13 cellular contexts compared by ENCODE assay signal in the genomic region with DNA sequence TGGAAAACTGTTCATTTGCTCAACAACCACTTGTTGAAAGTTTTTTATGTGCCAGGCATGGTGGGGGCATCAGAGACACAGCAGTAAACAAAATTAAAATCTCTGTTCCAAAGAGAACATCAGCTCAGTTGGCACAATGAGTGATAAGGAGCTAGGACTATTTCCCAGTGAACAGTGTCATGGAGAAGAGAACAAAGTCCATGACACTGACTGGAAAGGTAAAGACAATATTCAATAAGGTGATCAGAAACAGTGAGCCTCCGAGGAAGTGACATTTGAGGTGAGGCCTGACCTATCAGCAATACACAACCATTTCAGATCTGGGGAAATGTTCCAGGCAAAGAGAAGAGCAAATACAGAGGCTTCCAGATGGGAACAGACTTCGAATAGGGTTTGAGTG. TPM values are rescaled to one million over a fixed set of nuclear protein-coding genes. Genes with fewer than 3 reads are reported as not detected.
DNase-seq lines count a peak whose midpoint lies in the region; ATAC-seq lines count a peak whose summit lies in the region.
"Had no signal": no experiment of that assay in that cellular context is flagged by ENCODE, and none has a peak within 500 bp of the region (broad histone marks: within the 10 kb centered on the region; RNA-seq: fewer than 3 reads in every experiment).

No MANE protein-coding gene starts in this region.

- POLR2A ChIA-PET in activated CD4-positive, alpha-beta memory T cell treated with anti-CD3 and anti-CD28 coated beads for 36 hours (lab: Charles Lee): interaction anchor here (2.4 kb wide), 1 partner anchor 12 kb away, joined by 21 read pairs; no protein-coding TSS in a partner anchor

- no peak for DNase-seq in activated T-cell treated with anti-CD3 and anti-CD28 coated beads, Interleukin-2, amount 50 U/mL, for 72 hours
- DNase-seq in activated T-cell treated with anti-CD3 and anti-CD28 coated beads, Interleukin-2, amount 50 U/mL, for 4 hours: no peak
- DNase-seq in activated CD4-positive, alpha-beta memory T cell treated with anti-CD3 and anti-CD28 coated beads for 36 hours: no peak
- no peak for DNase-seq in left lobe of liver (ENCODE audit: low spot score)
- no peak for DNase-seq in stimulated activated naive B cell treated with anti-CD40 and anti-IgM and Interleukin-4, amounts not matched to agents 10 μg/mL and 1 μg/mL and 100 μg/mL, for 72 hours
- no peak for DNase-seq in CD1c-positive myeloid dendritic cell (ENCODE audit: extremely low spot score)
- no peak for DNase-seq in NCI-H146 treated with DMSO at 0.1 percent for 48 hours (lab: John Stamatoyannopoulos, UW; ENCODE audit: unreplicated experiment)
- DNase-seq: central memory CD4-positive, alpha-beta T cell; DMS79; hippocampal formation; left ventricle myocardium superior; NCI-H1417 treated with DMSO at 0.1 percent for 48 hours had no signal

- no peaks in the 10 kb centered on the region for H3K9me3 Mint-ChIP-seq in activated T-cell treated with anti-CD3 and anti-CD28 coated beads, Interleukin-2, amount 50 U/mL, for 72 hours
- no peaks in the 10 kb centered on the region for H3K9me3 Mint-ChIP-seq in activated T-cell treated with anti-CD3 and anti-CD28 coated beads, Interleukin-2, amount 50 U/mL, for 4 hours
- no peaks in the 10 kb centered on the region for H3K9me3 Mint-ChIP-seq in activated CD4-positive, alpha-beta memory T cell treated with anti-CD3 and anti-CD28 coated beads for 36 hours
- no peaks in the 10 kb centered on the region for H3K9me3 Mint-ChIP-seq in stimulated activated naive B cell treated with anti-CD40 and anti-IgM and Interleukin-4, amounts not matched to agents 10 μg/mL and 1 μg/mL and 100 μg/mL, for 72 hours

- peaks cover 6 to 12% of the 10 kb centered on the region in 2 donors for H3K36me3 Mint-ChIP-seq in activated T-cell treated with anti-CD3 and anti-CD28 coated beads, Interleukin-2, amount 50 U/mL, for 72 hours (ENCODE audit: insufficient read depth in 2 of 2)
- H3K36me3 Mint-ChIP-seq in activated T-cell treated with anti-CD3 and anti-CD28 coated beads, Interleukin-2, amount 50 U/mL, for 4 hours (ENCODE audit: insufficient read depth): peaks cover 13% of the 10 kb centered on the region
- peaks cover 6% of the 10 kb centered on the region for H3K36me3 Mint-ChIP-seq in activated CD4-positive, alpha-beta memory T cell treated with anti-CD3 and anti-CD28 coated beads for 36 hours
- H3K36me3 Mint-ChIP-seq in stimulated activated naive B cell treated with anti-CD40 and anti-IgM and Interleukin-4, amounts not matched to agents 10 μg/mL and 1 μg/mL and 100 μg/mL, for 72 hours: peaks cover 15 to 40% of the 10 kb centered on the region in 2 donors

- intact Hi-C loops in activated CD4-positive, alpha-beta memory T cell treated with anti-CD3 and anti-CD28 coated beads for 36 hours (cut with micrococcal nuclease): loop anchor here (2.0 to 10.0 kb wide), 3 partner anchors 72 to 1518 kb away; a partner anchor contains a TSS

- CTCF ChIA-PET in activated CD4-positive, alpha-beta memory T cell treated with anti-CD3 and anti-CD28 coated beads for 36 hours (lab: Charles Lee): interaction anchor here (1.1 to 1.8 kb wide), 4 partner anchors 8 to 73 kb away, joined by 3 to 4 read pairs (median 3); no protein-coding TSS in a partner anchor

- no peaks in the 10 kb centered on the region for H3K27me3 Mint-ChIP-seq in activated T-cell treated with anti-CD3 and anti-CD28 coated beads, Interleukin-2, amount 50 U/mL, for 72 hours (ENCODE audit: low read depth)
- H3K27me3 Mint-ChIP-seq in activated T-cell treated with anti-CD3 and anti-CD28 coated beads, Interleukin-2, amount 50 U/mL, for 4 hours (ENCODE audit: low read depth): no peaks in the 10 kb centered on the region
- no peaks in the 10 kb centered on the region for H3K27me3 Mint-ChIP-seq in activated CD4-positive, alpha-beta memory T cell treated with anti-CD3 and anti-CD28 coated beads for 36 hours
- H3K27me3 Mint-ChIP-seq in stimulated activated naive B cell treated with anti-CD40 and anti-IgM and Interleukin-4, amounts not matched to agents 10 μg/mL and 1 μg/mL and 100 μg/mL, for 72 hours: no peaks in the 10 kb centered on the region

- peaks cover 80% of the 10 kb centered on the region for H3K4me1 Mint-ChIP-seq in activated T-cell treated with anti-CD3 and anti-CD28 coated beads, Interleukin-2, amount 50 U/mL, for 72 hours (ENCODE audit: low read depth)
- H3K4me1 Mint-ChIP-seq in activated T-cell treated with anti-CD3 and anti-CD28 coated beads, Interleukin-2, amount 50 U/mL, for 4 hours (ENCODE audit: low read depth): peaks cover 74% of the 10 kb centered on the region
- peaks cover 64% of the 10 kb centered on the region for H3K4me1 Mint-ChIP-seq in activated CD4-positive, alpha-beta memory T cell treated with anti-CD3 and anti-CD28 coated beads for 36 hours (ENCODE audit: low read depth)
- H3K4me1 Mint-ChIP-seq in stimulated activated naive B cell treated with anti-CD40 and anti-IgM and Interleukin-4, amounts not matched to agents 10 μg/mL and 1 μg/mL and 100 μg/mL, for 72 hours: peaks cover 41 to 73% of the 10 kb centered on the region in 2 donors

- H3K27ac Mint-ChIP-seq in activated T-cell treated with anti-CD3 and anti-CD28 coated beads, Interleukin-2, amount 50 U/mL, for 72 hours: peak overlapping the region; percentile 43
- peak overlapping the region; percentile 88 for H3K27ac Mint-ChIP-seq in activated CD4-positive, alpha-beta memory T cell treated with anti-CD3 and anti-CD28 coated beads for 36 hours
- peak overlapping the region; percentile 82 for H3K27ac Mint-ChIP-seq in stimulated activated naive B cell treated with anti-CD40 and anti-IgM and Interleukin-4, amounts not matched to agents 10 μg/mL and 1 μg/mL and 100 μg/mL, for 72 hours

- peak overlapping the region in 1 of 2 donors; percentile 46 for H3K4me3 Mint-ChIP-seq in activated T-cell treated with anti-CD3 and anti-CD28 coated beads, Interleukin-2, amount 50 U/mL, for 72 hours
- H3K4me3 Mint-ChIP-seq in activated T-cell treated with anti-CD3 and anti-CD28 coated beads, Interleukin-2, amount 50 U/mL, for 4 hours: no peak overlapping the region
- no peak overlapping the region for H3K4me3 Mint-ChIP-seq in activated CD4-positive, alpha-beta memory T cell treated with anti-CD3 and anti-CD28 coated beads for 36 hours
- no peak overlapping the region for H3K4me3 Mint-ChIP-seq in stimulated activated naive B cell treated with anti-CD40 and anti-IgM and Interleukin-4, amounts not matched to agents 10 μg/mL and 1 μg/mL and 100 μg/mL, for 72 hours

- ATAC-seq in activated T-cell treated with anti-CD3 and anti-CD28 coated beads, Interleukin-2, amount 50 U/mL, for 72 hours (replicated peaks in 1 of 2): no peak
- no peak for ATAC-seq in activated T-cell treated with anti-CD3 and anti-CD28 coated beads, Interleukin-2, amount 50 U/mL, for 4 hours
- ATAC-seq in left lobe of liver: peak; percentile 35
- ATAC-seq in stimulated activated naive B cell treated with anti-CD40 and anti-IgM and Interleukin-4, amounts not matched to agents 10 μg/mL and 1 μg/mL and 100 μg/mL, for 72 hours (replicated peaks): no peak
- no peak for ATAC-seq in GM21619 (IDR thresholded peaks at IDR 0.05; ENCODE audit: unreplicated experiment)

RNA-seq across cellular contexts. Expression of a gene that starts 14.6 kb away (rescaled TPM):
- 10 to 100 TPM; 49.5 to 54.5 TPM for total RNA-seq in activated T-cell treated with anti-CD3 and anti-CD28 coated beads, Interleukin-2, amount 50 U/mL, for 72 hours
- total RNA-seq in activated T-cell treated with anti-CD3 and anti-CD28 coated beads, Interleukin-2, amount 50 U/mL, for 4 hours: 10 to 100 TPM; 33.4 to 41.2 (median 35.8) TPM
- 10 to 100 TPM; 30.1 to 32.9 TPM for total RNA-seq in activated CD4-positive, alpha-beta memory T cell treated with anti-CD3 and anti-CD28 coated beads for 36 hours
- 61.7 TPM for total RNA-seq in left lobe of liver

RNA-seq across cellular contexts. Expression of a gene that starts 58.2 kb away (rescaled TPM):
- 10 to 100 TPM; 61.1 to 78.7 TPM for total RNA-seq in activated T-cell treated with anti-CD3 and anti-CD28 coated beads, Interleukin-2, amount 50 U/mL, for 72 hours
- total RNA-seq in activated T-cell treated with anti-CD3 and anti-CD28 coated beads, Interleukin-2, amount 50 U/mL, for 4 hours: 10 to 100 TPM; 33.4 to 40.6 (median 36.2) TPM
- total RNA-seq in activated CD4-positive, alpha-beta memory T cell treated with anti-CD3 and anti-CD28 coated beads for 36 hours: 10 to 100 TPM; 40.1 to 40.7 TPM
- 11.4 TPM for total RNA-seq in left lobe of liver

RNA-seq across cellular contexts. Expression of a gene that starts 58.5 kb away (rescaled TPM):
- total RNA-seq in activated T-cell treated with anti-CD3 and anti-CD28 coated beads, Interleukin-2, amount 50 U/mL, for 72 hours: 10 to 100 TPM; 65.5 to 71.8 TPM
- 10 to 100 TPM; 39.2 to 43.8 (median 42.9) TPM for total RNA-seq in activated T-cell treated with anti-CD3 and anti-CD28 coated beads, Interleukin-2, amount 50 U/mL, for 4 hours
- 10 to 100 TPM; 24.3 to 24.5 TPM for total RNA-seq in activated CD4-positive, alpha-beta memory T cell treated with anti-CD3 and anti-CD28 coated beads for 36 hours
- 9.9 TPM for total RNA-seq in left lobe of liver
